In genomic region chr9:10054456-10054855, GRCh38 we compare ENCODE assay signal across 34 cellular contexts.
"Had no signal": no experiment of that assay in that cellular context is flagged by ENCODE, and none has a peak within 500 bp of the region (broad histone marks: within the 10 kb centered on the region; RNA-seq: fewer than 3 reads in every experiment).

No MANE protein-coding gene starts in this region.

- H3K4me3 ChIP-seq: adrenal gland, body of pancreas had no signal

- H3K36me3 ChIP-seq: adrenal gland, brain microvascular endothelial cell had no signal

- FAIRE-seq: astrocyte, bronchial epithelial cell, TTC549 had no signal

- H3K9me3 ChIP-seq: adrenal gland, body of pancreas had no signal

- H3K27ac ChIP-seq: adrenal gland, body of pancreas, brain microvascular endothelial cell, VCaP had no signal

- DNase-seq: activated B cell treated with CpG ODN at 0.5 μM for 24 hours; activated CD4-positive, alpha-beta memory T cell treated with anti-CD3 and anti-CD28 coated beads for 36 hours; activated CD4-positive, alpha-beta T cell treated with anti-CD3 and anti-CD28 coated beads for 4 hours; activated CD4-positive, alpha-beta T cell treated with anti-CD3 and anti-CD28 coated beads, Interleukin-2, amount 10 ng/mL, durations not matched to agents 24 days and 14 days; activated CD4-positive, alpha-beta T cell treated with anti-CD3 and anti-CD28 coated beads, Interleukin-2, amount 50 U/mL, for 1 hour; activated CD4-positive, alpha-beta T cell treated with anti-CD3 and anti-CD28 coated beads, Interleukin-2, amount 50 U/mL, for 4 hours; activated CD4-positive, CD25-positive, alpha-beta regulatory T cell treated with anti-CD3 and anti-CD28 coated beads, Interleukin-2, amount 50 U/mL, for 72 hours; activated CD8-positive, alpha-beta memory T cell treated with anti-CD3 and anti-CD28 coated beads, Interleukin-2, amount 50 U/mL, for 4 hours; activated CD8-positive, alpha-beta T cell treated with anti-CD3 and anti-CD28 coated beads for 36 hours; activated effector memory CD4-positive, alpha-beta T cell treated with anti-CD3 and anti-CD28 coated beads, Interleukin-2, amount 50 U/mL, for 16 hours; activated gamma-delta T cell treated with Interleukin-2 at 50 U/mL for 16 hours; activated naive CD4-positive, alpha-beta T cell; activated naive CD4-positive, alpha-beta T cell treated with anti-CD3 and anti-CD28 coated beads for 36 hours; activated naive CD4-positive, alpha-beta T cell treated with anti-CD3 and anti-CD28 coated beads, Interleukin-2, amount 50 U/mL, for 16 hours; activated naive CD8-positive, alpha-beta T cell treated with anti-CD3 and anti-CD28 coated beads for 36 hours; activated T-cell treated with anti-CD3 and anti-CD28 coated beads for 4 hours; activated T-cell treated with anti-CD3 and anti-CD28 coated beads, Interleukin-2, amount 50 U/mL, for 1 hour; activated T-cell treated with anti-CD3 and anti-CD28 coated beads, Interleukin-2, amount 50 U/mL, for 4 hours; activated T-cell treated with anti-CD3 and anti-CD28 coated beads, Interleukin-2, amount 50 U/mL, for 72 hours; adrenal gland; amniotic stem cell; aorta; body of pancreas; brain microvascular endothelial cell; central memory CD4-positive, alpha-beta T cell; T-helper 1 cell; T-helper 2 cell; T-helper 9 cell had no signal

- H3K4me1 ChIP-seq: adrenal gland had no signal

- H3K27me3 ChIP-seq: adrenal gland, brain microvascular endothelial cell had no signal

- ATAC-seq: activated CD8-positive, alpha-beta T cell treated with anti-CD3 and anti-CD28 coated beads for 36 hours; activated naive CD4-positive, alpha-beta T cell treated with anti-CD3 and anti-CD28 coated beads, Interleukin-2, amount 50 U/mL, for 72 hours; activated T-cell treated with anti-CD3 and anti-CD28 coated beads, Interleukin-2, amount 50 U/mL, for 4 hours; activated T-cell treated with anti-CD3 and anti-CD28 coated beads, Interleukin-2, amount 50 U/mL, for 72 hours; activated T-helper 17 cell treated with anti-CD3 and anti-CD28 coated beads, Interleukin-2, amount 50 U/mL, for 72 hours; body of pancreas had no signal
